Comparison of ENCODE assay signal across 12 cellular contexts in the genomic region with DNA sequence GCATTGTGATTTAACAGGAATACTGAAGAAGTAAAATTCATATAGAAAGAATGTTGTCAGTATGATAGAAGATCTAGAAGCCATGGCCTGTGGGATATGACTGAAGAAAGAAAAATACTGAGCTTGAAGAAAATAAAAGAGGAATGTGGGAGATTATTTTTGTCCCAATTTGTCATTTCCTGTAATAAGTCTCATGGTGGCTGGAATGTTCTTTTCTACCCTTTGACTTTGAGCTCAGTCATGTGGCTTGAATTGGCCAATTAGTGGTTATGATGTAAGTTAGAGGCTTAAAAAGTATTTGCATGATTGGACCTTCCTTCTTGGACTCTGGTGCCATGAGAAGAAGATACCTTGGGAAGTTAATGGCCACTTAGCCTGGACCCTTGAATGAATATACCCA. TPM values are rescaled to one million over a fixed set of nuclear protein-coding genes. Genes with fewer than 3 reads are reported as not detected.
DNase-seq lines count a peak whose midpoint lies in the region; ATAC-seq and TF ChIP-seq lines count a peak whose summit lies in the region.
"Had no signal": no experiment of that assay in that cellular context is flagged by ENCODE, and none has a peak within 500 bp of the region (broad histone marks: within the 10 kb centered on the region; RNA-seq: fewer than 3 reads in every experiment).

No MANE protein-coding gene starts in this region.

- peaks cover 4% of the 10 kb centered on the region for H3K9me3 Mint-ChIP-seq in HFFc6
- H3K9me3 Mint-ChIP-seq: natural killer cell treated with Interleukin-12 subunit alpha and Interleukin-12 subunit beta and Interleukin-15 and Interleukin-18, amount 100 ng/mL, for 72 hours had no signal

- H3K4me1 Mint-ChIP-seq in HFFc6 (ENCODE audit: low read depth) = peaks cover 77% of the 10 kb centered on the region

- H3K4me3 Mint-ChIP-seq in HFFc6 = peak overlapping the region; percentile 76
- H3K4me3 Mint-ChIP-seq: natural killer cell treated with Interleukin-12 subunit alpha and Interleukin-12 subunit beta and Interleukin-15 and Interleukin-18, amount 100 ng/mL, for 72 hours had no signal

- peaks cover 2% of the 10 kb centered on the region; the same call in 1 of the 2 replicates for H3K27me3 Mint-ChIP-seq in HFFc6 (ENCODE audit: insufficient read depth)
- H3K27me3 Mint-ChIP-seq: natural killer cell treated with Interleukin-12 subunit alpha and Interleukin-12 subunit beta and Interleukin-15 and Interleukin-18, amount 100 ng/mL, for 72 hours had no signal

- DNase-seq in HFFc6 (peak; percentile 87), astrocyte of the cerebellum (ENCODE audit: low read depth) (peak; percentile 77), iris pigment epithelial cell (ENCODE audit: low read depth) (peak; percentile 89), stromal cell of bone marrow (ENCODE audit: low read depth) (peak; percentile 83), G401 (ENCODE audit: low spot score) (no peak)
- no peak for DNase-seq in effector CD4-positive, alpha-beta T cell
- DNase-seq: anterior cingulate cortex, heart right ventricle, uterus had no signal

- peaks cover 50% of the 10 kb centered on the region for H3K36me3 Mint-ChIP-seq in HFFc6 (ENCODE audit: low read depth)

- H3K4me3 ChIP-seq in astrocyte of the cerebellum (ENCODE audit: low read depth, low read length) = no peak overlapping the region
- H3K4me3 ChIP-seq: HAP-1, heart right ventricle, uterus had no signal

- TF ChIP-seq CTCF in HFFc6 (IDR thresholded peaks at IDR 0.05) (no peak), astrocyte of the cerebellum (IDR thresholded peaks at IDR 0.05; ENCODE audit: low read depth, low read length, missing control alignments) (no peak)

- in situ Hi-C loops in astrocyte of the cerebellum (cut with HindIII; ENCODE audit: low sequenced_read_pairs) (loop anchor here (5.0 kb wide), 1 partner anchor 46 kb away; no protein-coding TSS in a partner anchor), G401 (cut with HindIII; ENCODE audit: low sequenced_read_pairs) (no loop called here)

- ATAC-seq in HG02885 (IDR thresholded peaks at IDR 0.05; ENCODE audit: poor library complexity, unreplicated experiment) = no peak
- ATAC-seq: natural killer cell treated with Interleukin-12 subunit alpha and Interleukin-12 subunit beta and Interleukin-15 and Interleukin-18, amount 100 ng/mL, for 72 hours had no signal

- H3K27ac Mint-ChIP-seq in HFFc6 = peak overlapping the region; percentile 98

RNA-seq across cellular contexts. Expression of a gene that starts 14.1 kb away (rescaled TPM):
- total RNA-seq in HFFc6 (2021; fragmentation: NEBNext Ultra II Directional; extraction: Animal tissue kit (Norgen Biotek cat#: 25700)) = 10 to 100 TPM; 23.7 to 38.7 (median 33.6) TPM
- 6.9 and 7.4 TPM in 2 replicates for total RNA-seq in G401 (2014; rRNA removed; shearing (Covaris generic))

Comparison
In these comparisons a context has a peak if more than half of its experiments do, and no peak if none do; other contexts are left out.
1. DNase-seq: peak in HFFc6 (single experiment), astrocyte of the cerebellum (single experiment), iris pigment epithelial cell (single experiment) and stromal cell of bone marrow (single experiment); none in effector CD4-positive, alpha-beta T cell (single experiment) and G401 (single experiment).